23 cellular contexts compared by ENCODE assay signal in genomic region chr7:82264752-82265305, GRCh38.
A peak's percentile ranks its signal among the peaks of the same experiment; 100 is the strongest.
DNase-seq lines count a peak whose midpoint lies in the region; ATAC-seq and TF ChIP-seq lines count a peak whose summit lies in the region.
"Had no signal": no experiment of that assay in that cellular context is flagged by ENCODE, and none has a peak within 500 bp of the region (broad histone marks: within the 10 kb centered on the region; RNA-seq: fewer than 3 reads in every experiment).

No MANE protein-coding gene starts in this region.

- no peak overlapping the region for H3K4me3 ChIP-seq in endodermal cell (ENCODE audit: low read length)
- no peak overlapping the region for H3K4me3 ChIP-seq in mucosa of descending colon
- H3K4me3 ChIP-seq: GM23248, testis had no signal

- CTCF ChIA-PET in GM10248 (lab: Yijun Ruan, JAX) = no interaction called here

- peak overlapping the region; percentile 77 for H3K27ac ChIP-seq in endodermal cell (ENCODE audit: low read depth, low read length)
- H3K27ac ChIP-seq: GM23248, testis had no signal

- H3K36me3 ChIP-seq in endodermal cell (ENCODE audit: control insufficient read depth, insufficient read depth, low read length) (no peaks in the 10 kb centered on the region), mucosa of descending colon (ENCODE audit: low read depth) (no peaks in the 10 kb centered on the region)

- H3K9ac ChIP-seq in endodermal cell (ENCODE audit: extremely low read depth, low read length, poor library complexity, severe bottlenecking) = no peak overlapping the region
- H3K9ac ChIP-seq: GM23248 had no signal

- POLR2A ChIA-PET in GM10248 (lab: Yijun Ruan, JAX) = no interaction called here

- no peaks in the 10 kb centered on the region for H3K27me3 ChIP-seq in endodermal cell (ENCODE audit: control insufficient read depth, insufficient read depth, low read length, poor library complexity, severe bottlenecking)
- H3K27me3 ChIP-seq: testis had no signal

- WGBS in endodermal cell (ENCODE audit: insufficient coverage in 1 of 2, insufficient read length in 1 of 2), 2 experiments = 97 to 98% methylated on average over 3 to 4 of the region's 4 CpGs

- no peak for TF ChIP-seq CTCF in endodermal cell (conservative IDR thresholded peaks at IDR 0.05)
- TF ChIP-seq CTCF in mucosa of descending colon (IDR thresholded peaks at IDR 0.05) = no peak
- no peak for TF ChIP-seq CTCF in GM10248 (IDR thresholded peaks at IDR 0.05; ENCODE audit: control extremely low read depth, extremely low read depth, low read depth, missing control alignments)

- peak; percentile 7 for DNase-seq in DMS79 (lab: John Stamatoyannopoulos, UW)
- DNase-seq in NCI-H2081 treated with DMSO at 0.1 percent for 48 hours (lab: John Stamatoyannopoulos, UW) = peak; percentile 73
- DNase-seq in NCI-H82 treated with DMSO at 0.1 percent for 48 hours (lab: John Stamatoyannopoulos, UW; ENCODE audit: unreplicated experiment) = peak; percentile 72
- DNase-seq in endodermal cell = no peak
- DNase-seq in GOT3 (lab: John Stamatoyannopoulos, UW) = no peak
- no peak for DNase-seq in mucosa of descending colon
- DNase-seq in A172 (ENCODE audit: low spot score) = no peak
- no peak for DNase-seq in GM10248 (ENCODE audit: extremely low spot score)
- DNase-seq: activated CD4-positive, alpha-beta T cell treated with anti-CD3 and anti-CD28 coated beads for 4 hours; activated naive CD4-positive, alpha-beta T cell treated with anti-CD3 and anti-CD28 coated beads for 36 hours; activated T-cell treated with anti-CD3 and anti-CD28 coated beads, Interleukin-2, amount 50 U/mL, for 48 hours; amniotic stem cell; CD8-positive, alpha-beta T cell; GM23248; left colon; NCI-H510A treated with DMSO at 0.1 percent for 48 hours; retina; Right ventricle myocardium superior; stimulated activated CD4-positive, alpha-beta T cell treated with anti-CD3 and anti-CD28 coated beads, Interleukin-4, amount 100 ng/mL, for 1 hour; stimulated activated naive CD4-positive, alpha-beta T cell; testis had no signal

- H3K4me3 Mint-ChIP-seq in endodermal cell = no peak overlapping the region
- H3K4me3 Mint-ChIP-seq: activated naive CD4-positive, alpha-beta T cell treated with anti-CD3 and anti-CD28 coated beads for 36 hours; CD8-positive, alpha-beta T cell; memory B cell had no signal

- H3K27ac Mint-ChIP-seq in endodermal cell = no peak overlapping the region
- H3K27ac Mint-ChIP-seq: activated naive CD4-positive, alpha-beta T cell treated with anti-CD3 and anti-CD28 coated beads for 36 hours; CD8-positive, alpha-beta T cell; memory B cell had no signal

- no peak for ATAC-seq in mucosa of descending colon
- ATAC-seq: CD8-positive, alpha-beta T cell; HepG2; left colon had no signal

- H3K9me3 ChIP-seq in endodermal cell (ENCODE audit: control insufficient read depth, low read length) (no peaks in the 10 kb centered on the region), mucosa of descending colon (no peaks in the 10 kb centered on the region)
- H3K9me3 ChIP-seq: testis had no signal

- peaks cover 16% of the 10 kb centered on the region for H3K4me1 Mint-ChIP-seq in endodermal cell
- H3K4me1 Mint-ChIP-seq: memory B cell had no signal

- H3K4me1 ChIP-seq in endodermal cell (ENCODE audit: control insufficient read depth, insufficient read depth, low read length) (no peaks in the 10 kb centered on the region), mucosa of descending colon (ENCODE audit: low read depth) (no peaks in the 10 kb centered on the region)
- H3K4me1 ChIP-seq: testis had no signal

- H3K9me3 Mint-ChIP-seq in endodermal cell = no peaks in the 10 kb centered on the region

- no peaks in the 10 kb centered on the region for H3K27me3 Mint-ChIP-seq in endodermal cell (ENCODE audit: insufficient read depth)
- H3K27me3 Mint-ChIP-seq: memory B cell had no signal

- H3K36me3 Mint-ChIP-seq in endodermal cell (ENCODE audit: low read depth) = peaks cover 7% of the 10 kb centered on the region
- H3K36me3 Mint-ChIP-seq: CD8-positive, alpha-beta T cell; memory B cell had no signal

- intact Hi-C loops in mucosa of descending colon (cut with DNase I, micrococcal nuclease) = no loop called here

Comparison
In these comparisons a context has a peak if more than half of its experiments do, and no peak if none do; other contexts are left out.
1. DNase-seq: peak in DMS79 (single experiment), NCI-H2081 treated with DMSO at 0.1 percent for 48 hours (single experiment) and NCI-H82 treated with DMSO at 0.1 percent for 48 hours (single experiment); none in endodermal cell (single experiment), GOT3 (single experiment), mucosa of descending colon (0 of 3), A172 (single experiment) and GM10248 (single experiment).